Comparison of ENCODE assay signal across 2 cellular contexts in genomic region chr7:22332481-22332880, GRCh38.
TF ChIP-seq lines count a peak whose summit lies in the region.

No MANE protein-coding gene starts in this region.

TF ChIP-seq in liver, 16 proteins besides CTCF, POLR2A, EP300 and RAD21:
- TF ChIP-seq RXRA (IDR thresholded peaks at IDR 0.05) (no peak), REST (IDR thresholded peaks at IDR 0.05) (peak; percentile 93)
TF ChIP-seq in liver: peak in this region for 1.

TF ChIP-seq in HepG2, 621 proteins besides CTCF, POLR2A, EP300 and RAD21:
- TF ChIP-seq GMEB1 (CRISPR knock-in tag; IDR thresholded peaks at IDR 0.05; ENCODE audit: borderline replicate concordance): no peak
- TF ChIP-seq ZNF607 (CRISPR knock-in tag; IDR thresholded peaks at IDR 0.05; ENCODE audit: borderline replicate concordance): no peak
- no peak for TF ChIP-seq PLRG1 (conservative IDR thresholded peaks at IDR 0.05)
- no peak for TF ChIP-seq PCBP2 (optimal IDR thresholded peaks at IDR 0.05; ENCODE audit: low read depth, low read length, poor library complexity, severe bottlenecking)
- no peak for TF ChIP-seq RFX1 (IDR thresholded peaks at IDR 0.05)
- no peak for TF ChIP-seq ZBTB14 (CRISPR knock-in tag; IDR thresholded peaks at IDR 0.05)
- TF ChIP-seq ZNF850 (CRISPR knock-in tag; conservative IDR thresholded peaks at IDR 0.05): no peak
- no peak for TF ChIP-seq GPBP1L1 (CRISPR knock-in tag; IDR thresholded peaks at IDR 0.05)
- TF ChIP-seq MAFK (conservative IDR thresholded peaks at IDR 0.05 in 1 of 2, IDR thresholded peaks at IDR 0.05 in 1 of 2; ENCODE audit: low read length in 2 of 2): no peak
- no peak for TF ChIP-seq ZKSCAN8 (CRISPR knock-in tag; IDR thresholded peaks at IDR 0.05; ENCODE audit: borderline replicate concordance)
- TF ChIP-seq HES4 (CRISPR knock-in tag; IDR thresholded peaks at IDR 0.05; ENCODE audit: borderline replicate concordance): no peak
